In genomic region chr2:146031158-146031557, GRCh38 we compare ENCODE assay signal across 20 cellular contexts.
"Had no signal": no experiment of that assay in that cellular context is flagged by ENCODE, and none has a peak within 500 bp of the region (broad histone marks: within the 10 kb centered on the region; RNA-seq: fewer than 3 reads in every experiment).

No MANE protein-coding gene starts in this region.

- H3K36me3 ChIP-seq: colonic mucosa, esophagus muscularis mucosa, lower lobe of right lung, neural progenitor cell, thyroid gland had no signal

- H3K9me3 Mint-ChIP-seq: neural progenitor cell; stimulated activated naive B cell treated with anti-CD40 and anti-IgM and Interleukin-4, amounts not matched to agents 10 μg/mL and 1 μg/mL and 100 μg/mL, for 72 hours had no signal

- H3K4me2 ChIP-seq: neural progenitor cell had no signal

- H3K79me2 ChIP-seq: parathyroid adenoma had no signal

- H3K9ac ChIP-seq: neural progenitor cell, parathyroid adenoma had no signal

- H3K27me3 Mint-ChIP-seq: activated CD4-positive, alpha-beta memory T cell treated with anti-CD3 and anti-CD28 coated beads for 36 hours; activated CD8-positive, alpha-beta memory T cell treated with anti-CD3 and anti-CD28 coated beads, Interleukin-2, amount 10 ng/mL, durations not matched to agents 7 days and 5 days; activated naive CD4-positive, alpha-beta T cell treated with anti-CD3 and anti-CD28 coated beads, Interleukin-2, amount 10 ng/mL, durations not matched to agents 7 days and 5 days; stimulated activated naive B cell treated with anti-CD40 and anti-IgM and Interleukin-4, amounts not matched to agents 10 μg/mL and 1 μg/mL and 100 μg/mL, for 72 hours; T-cell had no signal

- H3K4me1 ChIP-seq: colonic mucosa, esophagus muscularis mucosa, lower lobe of right lung, neural progenitor cell, parathyroid adenoma, thyroid gland had no signal

- H3K4me1 Mint-ChIP-seq: activated CD8-positive, alpha-beta memory T cell treated with anti-CD3 and anti-CD28 coated beads, Interleukin-2, amount 10 ng/mL, durations not matched to agents 7 days and 5 days; activated naive CD4-positive, alpha-beta T cell treated with anti-CD3 and anti-CD28 coated beads, Interleukin-2, amount 10 ng/mL, durations not matched to agents 7 days and 5 days; neural progenitor cell; stimulated activated naive B cell treated with anti-CD40 and anti-IgM and Interleukin-4, amounts not matched to agents 10 μg/mL and 1 μg/mL and 100 μg/mL, for 72 hours; T-cell had no signal

- DNase-seq: activated CD4-positive, alpha-beta memory T cell treated with anti-CD3 and anti-CD28 coated beads for 36 hours; activated CD8-positive, alpha-beta memory T cell treated with anti-CD3 and anti-CD28 coated beads, Interleukin-2, amount 10 ng/mL, durations not matched to agents 7 days and 5 days; activated naive CD4-positive, alpha-beta T cell treated with anti-CD3 and anti-CD28 coated beads, Interleukin-2, amount 10 ng/mL, durations not matched to agents 7 days and 5 days; activated T-cell treated with anti-CD3 and anti-CD28 coated beads, Interleukin-2, amount 50 U/mL, for 1 hour; colonic mucosa; left colon; lower lobe of right lung; midbrain; stimulated activated CD4-positive, alpha-beta T cell treated with anti-CD3 and anti-CD28 coated beads, Interleukin-2, amount 100 ng/mL, for 48 hours; stimulated activated naive B cell treated with anti-CD40 and anti-IgM and Interleukin-4, amounts not matched to agents 10 μg/mL and 1 μg/mL and 100 μg/mL, for 72 hours; T-cell; T-helper 9 cell; thyroid gland had no signal

- H3K27me3 ChIP-seq: colonic mucosa, esophagus muscularis mucosa, neural progenitor cell, thyroid gland had no signal

- ATAC-seq: activated CD8-positive, alpha-beta memory T cell treated with anti-CD3 and anti-CD28 coated beads, Interleukin-2, amount 10 ng/mL, durations not matched to agents 7 days and 5 days; left colon; lower lobe of right lung; stimulated activated naive B cell treated with anti-CD40 and anti-IgM and Interleukin-4, amounts not matched to agents 10 μg/mL and 1 μg/mL and 100 μg/mL, for 72 hours; T-cell had no signal

- H3K9me3 ChIP-seq: colonic mucosa, esophagus muscularis mucosa, lower lobe of right lung, thyroid gland had no signal

- H3K27ac ChIP-seq: colonic mucosa, esophagus muscularis mucosa, lower lobe of right lung, neural progenitor cell, parathyroid adenoma, thyroid gland, VCaP had no signal

- H3K4me3 Mint-ChIP-seq: activated CD4-positive, alpha-beta memory T cell treated with anti-CD3 and anti-CD28 coated beads for 36 hours; activated CD8-positive, alpha-beta memory T cell treated with anti-CD3 and anti-CD28 coated beads, Interleukin-2, amount 10 ng/mL, durations not matched to agents 7 days and 5 days; activated naive CD4-positive, alpha-beta T cell treated with anti-CD3 and anti-CD28 coated beads, Interleukin-2, amount 10 ng/mL, durations not matched to agents 7 days and 5 days; neural progenitor cell; stimulated activated naive B cell treated with anti-CD40 and anti-IgM and Interleukin-4, amounts not matched to agents 10 μg/mL and 1 μg/mL and 100 μg/mL, for 72 hours; T-cell had no signal

- H3K27ac Mint-ChIP-seq: activated CD4-positive, alpha-beta memory T cell treated with anti-CD3 and anti-CD28 coated beads for 36 hours; activated CD8-positive, alpha-beta memory T cell treated with anti-CD3 and anti-CD28 coated beads, Interleukin-2, amount 10 ng/mL, durations not matched to agents 7 days and 5 days; activated naive CD4-positive, alpha-beta T cell treated with anti-CD3 and anti-CD28 coated beads, Interleukin-2, amount 10 ng/mL, durations not matched to agents 7 days and 5 days; neural progenitor cell; stimulated activated naive B cell treated with anti-CD40 and anti-IgM and Interleukin-4, amounts not matched to agents 10 μg/mL and 1 μg/mL and 100 μg/mL, for 72 hours; T-cell had no signal

- FAIRE-seq: endometrium, frontal cortex, islet of Langerhans had no signal

- H3K4me3 ChIP-seq: colonic mucosa, esophagus muscularis mucosa, lower lobe of right lung, neural progenitor cell, thyroid gland had no signal

- H2AFZ ChIP-seq: neural progenitor cell, parathyroid adenoma had no signal

- H3K36me3 Mint-ChIP-seq: activated CD4-positive, alpha-beta memory T cell treated with anti-CD3 and anti-CD28 coated beads for 36 hours; activated CD8-positive, alpha-beta memory T cell treated with anti-CD3 and anti-CD28 coated beads, Interleukin-2, amount 10 ng/mL, durations not matched to agents 7 days and 5 days; activated naive CD4-positive, alpha-beta T cell treated with anti-CD3 and anti-CD28 coated beads, Interleukin-2, amount 10 ng/mL, durations not matched to agents 7 days and 5 days; neural progenitor cell; stimulated activated naive B cell treated with anti-CD40 and anti-IgM and Interleukin-4, amounts not matched to agents 10 μg/mL and 1 μg/mL and 100 μg/mL, for 72 hours; T-cell had no signal
